ENCODE assay signal across 8 cellular contexts in genomic region chr7:140697447-140698143, GRCh38. TPM values are rescaled to one million over a fixed set of nuclear protein-coding genes. Genes with fewer than 3 reads are reported as not detected.
A peak's percentile ranks its signal among the peaks of the same experiment; 100 is the strongest.
DNase-seq lines count a peak whose midpoint lies in the region; ATAC-seq, FAIRE-seq and TF ChIP-seq lines count a peak whose summit lies in the region.

No MANE protein-coding gene starts in this region.

- H3K27me3 Mint-ChIP-seq in WTC11 (ENCODE audit: low read depth): no peaks in the 10 kb centered on the region

- peaks cover 53% of the 10 kb centered on the region for H3K79me2 ChIP-seq in hepatocyte

- peak overlapping the region; percentile 59 for H2AFZ ChIP-seq in hepatocyte

- 28% methylated on average over 24 of the region's 24 CpGs for WGBS in hepatocyte (ENCODE audit: low lambda C conversion rate, missing lambda C conversion rate)

- H3K4me2 ChIP-seq in hepatocyte: peak overlapping the region; percentile 94

- H3K9ac ChIP-seq in skeletal muscle tissue (ENCODE audit: low read depth in 1 of 3, low read length in 3 of 3): peak overlapping the region; percentile 92 to 97 (median 97)

- H3K9me3 ChIP-seq in hepatocyte (ENCODE audit: low read depth) (no peaks in the 10 kb centered on the region), skeletal muscle tissue (ENCODE audit: control insufficient read depth in 3 of 3, low read length in 3 of 3) (no peaks in the 10 kb centered on the region)

- no peaks in the 10 kb centered on the region for H3K27me3 ChIP-seq in hepatocyte
- H3K27me3 ChIP-seq in skeletal muscle tissue (ENCODE audit: control insufficient read depth in 3 of 3, insufficient read depth in 3 of 3, low read length in 3 of 3): no peaks in the 10 kb centered on the region

- CTCF ChIA-PET in WTC11 (lab: Charles Lee): no interaction called here

- no peaks in the 10 kb centered on the region for H3K9me2 ChIP-seq in hepatocyte (replicated peaks; ENCODE audit: insufficient read depth)

- peak overlapping the region; percentile 99 for H3K27ac ChIP-seq in hepatocyte
- H3K27ac ChIP-seq in skeletal muscle tissue (ENCODE audit: low read depth, low read length): peak overlapping the region; percentile 96

- POLR2A ChIA-PET in WTC11 (lab: Charles Lee): no interaction called here

- FAIRE-seq in GM12892 (lab: Jason Lieb, UNC): peak; percentile 14

- H4K20me1 ChIP-seq in hepatocyte (ENCODE audit: insufficient read depth, poor library complexity, severe bottlenecking): peaks cover 13% of the 10 kb centered on the region

- no peak for TF ChIP-seq POLR2A in GM12892 (IDR thresholded peaks at IDR 0.05; ENCODE audit: low read depth, low read length)

- H3K4me3 ChIP-seq in hepatocyte: peak overlapping the region; percentile 79
- peak overlapping the region; percentile 86 to 99 (median 98) for H3K4me3 ChIP-seq in skeletal muscle tissue (ENCODE audit: low read length in 3 of 3)

- no peaks in the 10 kb centered on the region for H3K36me3 ChIP-seq in hepatocyte (replicated peaks; ENCODE audit: insufficient read depth, low read depth)
- peaks cover 0 to 4% (median 0%) of the 10 kb centered on the region in 3 donors for H3K36me3 ChIP-seq in skeletal muscle tissue (ENCODE audit: control insufficient read depth in 3 of 3, insufficient read depth in 3 of 3, low read length in 3 of 3)

- H3K4me1 Mint-ChIP-seq in WTC11: peaks cover 20% of the 10 kb centered on the region

- H3K4me1 ChIP-seq in hepatocyte (ENCODE audit: insufficient read depth): peaks cover 16% of the 10 kb centered on the region
- peaks cover 19 to 25% (median 20%) of the 10 kb centered on the region in 3 donors for H3K4me1 ChIP-seq in skeletal muscle tissue (ENCODE audit: control insufficient read depth in 3 of 3, insufficient read depth in 3 of 3, low read length in 3 of 3)

- DNase-seq in GM12892 (ENCODE audit: insufficient read length): no peak
- DNase-seq in WTC11 (ENCODE audit: low spot score): no peak
- no peak for DNase-seq in hepatocyte (ENCODE audit: low spot score)
- DNase-seq in stimulated activated CD4-positive, alpha-beta T cell treated with anti-CD3 and anti-CD28 coated beads, Interleukin-2, amount 100 ng/mL, for 48 hours: no peak
- no peak for DNase-seq in NCI-H2029 (lab: John Stamatoyannopoulos, UW)
- DNase-seq in MV-4-11 (lab: John Stamatoyannopoulos, UW): no peak

- peak overlapping the region; percentile 90 for H3K4me3 Mint-ChIP-seq in WTC11

- ATAC-seq in WTC11 (no peak), GM19467 (IDR thresholded peaks at IDR 0.05; ENCODE audit: unreplicated experiment) (no peak)

- H3K27ac Mint-ChIP-seq in WTC11: 0 out of 2 replicates have a peak overlapping the region, but pooled peaks have one; percentile 53

- H3K9me3 Mint-ChIP-seq in WTC11: no peaks in the 10 kb centered on the region

- TF ChIP-seq CTCF in WTC11 (IDR thresholded peaks at IDR 0.05): no peak
- TF ChIP-seq CTCF in hepatocyte (IDR thresholded peaks at IDR 0.05; ENCODE audit: poor library complexity): no peak

- H3K36me3 Mint-ChIP-seq in WTC11: peaks cover under 1% of the 10 kb centered on the region; the same call in 1 of the 2 replicates

TF ChIP-seq in WTC11, 78 proteins besides CTCF, POLR2A, EP300 and RAD21:
- TF ChIP-seq TEAD1 (CRISPR knock-in tag; IDR thresholded peaks at IDR 0.05) (0 out of 2 replicates have a peak, but pooled peaks have one; percentile 58), USF1 (CRISPR knock-in tag; IDR thresholded peaks at IDR 0.05) (0 out of 2 replicates have a peak, but pooled peaks have one; percentile 1)
- TF ChIP-seq, protein P1, sequence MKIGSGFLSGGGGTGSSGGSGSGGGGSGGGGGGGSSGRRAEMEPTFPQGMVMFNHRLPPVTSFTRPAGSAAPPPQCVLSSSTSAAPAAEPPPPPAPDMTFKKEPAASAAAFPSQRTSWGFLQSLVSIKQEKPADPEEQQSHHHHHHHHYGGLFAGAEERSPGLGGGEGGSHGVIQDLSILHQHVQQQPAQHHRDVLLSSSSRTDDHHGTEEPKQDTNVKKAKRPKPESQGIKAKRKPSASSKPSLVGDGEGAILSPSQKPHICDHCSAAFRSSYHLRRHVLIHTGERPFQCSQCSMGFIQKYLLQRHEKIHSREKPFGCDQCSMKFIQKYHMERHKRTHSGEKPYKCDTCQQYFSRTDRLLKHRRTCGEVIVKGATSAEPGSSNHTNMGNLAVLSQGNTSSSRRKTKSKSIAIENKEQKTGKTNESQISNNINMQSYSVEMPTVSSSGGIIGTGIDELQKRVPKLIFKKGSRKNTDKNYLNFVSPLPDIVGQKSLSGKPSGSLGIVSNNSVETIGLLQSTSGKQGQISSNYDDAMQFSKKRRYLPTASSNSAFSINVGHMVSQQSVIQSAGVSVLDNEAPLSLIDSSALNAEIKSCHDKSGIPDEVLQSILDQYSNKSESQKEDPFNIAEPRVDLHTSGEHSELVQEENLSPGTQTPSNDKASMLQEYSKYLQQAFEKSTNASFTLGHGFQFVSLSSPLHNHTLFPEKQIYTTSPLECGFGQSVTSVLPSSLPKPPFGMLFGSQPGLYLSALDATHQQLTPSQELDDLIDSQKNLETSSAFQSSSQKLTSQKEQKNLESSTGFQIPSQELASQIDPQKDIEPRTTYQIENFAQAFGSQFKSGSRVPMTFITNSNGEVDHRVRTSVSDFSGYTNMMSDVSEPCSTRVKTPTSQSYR (CRISPR knock-in tag; IDR thresholded peaks at IDR 0.05): no peak

RNA-seq across cellular contexts. Expression of gene NDUFB2, which starts 1.1 kb away (rescaled TPM):
- polyA plus RNA-seq in GM12892 (2012; ENCODE audit: missing spikeins): 176 TPM
- 152 to 170 TPM (median 162 TPM) in 3 replicates for total RNA-seq in WTC11 (2021)
- total RNA-seq in hepatocyte: 343 and 372 TPM in 2 replicates
- polyA plus RNA-seq in hepatocyte: 312 and 379 TPM in 2 replicates
- 38.1 TPM for total RNA-seq in skeletal muscle tissue

RNA-seq across cellular contexts. Expression of gene ADCK2, which starts 24.9 kb away (rescaled TPM):
- polyA plus RNA-seq in GM12892 (2012; ENCODE audit: missing spikeins): 12.2 TPM
- total RNA-seq in WTC11 (2021) (10.1 to 12.7 TPM (median 12.0 TPM) in 3 replicates), hepatocyte (22.4 and 22.8 TPM in 2 replicates), skeletal muscle tissue (15.1 TPM)
- polyA plus RNA-seq in hepatocyte: 24.2 and 25.3 TPM in 2 replicates

RNA-seq across cellular contexts. Expression of gene DENND2A, which starts 57.0 kb away (rescaled TPM):
- not detected for polyA plus RNA-seq in GM12892 (2012; ENCODE audit: missing spikeins)
- total RNA-seq in WTC11 (2021): 10.0 to 13.6 TPM (median 12.7 TPM) in 3 replicates
- total RNA-seq in hepatocyte: 5.9 and 6.7 TPM in 2 replicates
- polyA plus RNA-seq in hepatocyte: 8.4 and 8.8 TPM in 2 replicates
- total RNA-seq in skeletal muscle tissue: 32.4 TPM
